ENCODE assay signal across 29 cellular contexts in the genomic region with DNA sequence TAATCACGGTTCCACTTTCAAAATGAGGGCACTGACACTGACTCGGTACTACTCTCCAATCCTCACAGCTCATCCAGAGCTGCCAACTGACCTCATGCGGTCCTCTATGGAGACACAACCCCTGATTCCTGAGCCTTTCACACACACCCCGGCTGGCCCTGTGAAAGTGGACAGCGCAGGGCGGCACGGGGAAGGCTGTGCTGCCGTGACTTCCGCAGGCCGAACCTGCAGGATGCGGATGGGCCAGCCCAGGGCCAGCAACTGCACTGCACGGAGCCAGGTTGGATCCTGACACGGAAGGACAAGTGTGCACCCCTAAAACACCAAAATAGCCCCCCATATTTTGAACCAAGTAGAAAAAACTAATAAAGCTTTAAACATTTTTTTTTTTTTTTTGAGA.
"Had no signal": no experiment of that assay in that cellular context is flagged by ENCODE, and none has a peak within 500 bp of the region (broad histone marks: within the 10 kb centered on the region; RNA-seq: fewer than 3 reads in every experiment).

No MANE protein-coding gene starts in this region.

- H3K4me1 ChIP-seq: ascending aorta, breast epithelium, colonic mucosa, esophagus muscularis mucosa, foreskin keratinocyte, gastrocnemius medialis had no signal

- H3K27ac Mint-ChIP-seq: activated CD4-positive, alpha-beta T cell treated with anti-CD3 and anti-CD28 coated beads for 36 hours; activated CD8-positive, alpha-beta T cell treated with anti-CD3 and anti-CD28 coated beads for 36 hours; activated naive CD8-positive, alpha-beta T cell treated with anti-CD3 and anti-CD28 coated beads, Interleukin-2, amount 10 ng/mL, durations not matched to agents 7 days and 5 days; T-helper 17 cell had no signal

- H3K27me3 Mint-ChIP-seq: activated CD4-positive, alpha-beta T cell treated with anti-CD3 and anti-CD28 coated beads for 36 hours; activated CD8-positive, alpha-beta T cell treated with anti-CD3 and anti-CD28 coated beads for 36 hours; activated naive CD8-positive, alpha-beta T cell treated with anti-CD3 and anti-CD28 coated beads, Interleukin-2, amount 10 ng/mL, durations not matched to agents 7 days and 5 days; activated T-helper 17 cell treated with anti-CD3 and anti-CD28 coated beads, Interleukin-2, amount 50 U/mL, for 72 hours; brain; effector memory CD8-positive, alpha-beta T cell had no signal

- ATAC-seq: activated CD4-positive, alpha-beta T cell treated with anti-CD3 and anti-CD28 coated beads for 36 hours; activated CD8-positive, alpha-beta T cell treated with anti-CD3 and anti-CD28 coated beads for 36 hours; activated naive CD4-positive, alpha-beta T cell treated with anti-CD3 and anti-CD28 coated beads, Interleukin-2, amount 50 U/mL, for 72 hours; activated T-cell treated with anti-CD3 and anti-CD28 coated beads, Interleukin-2, amount 50 U/mL, for 4 hours; activated T-helper 17 cell treated with anti-CD3 and anti-CD28 coated beads, Interleukin-2, amount 50 U/mL, for 72 hours; effector memory CD8-positive, alpha-beta T cell; foreskin keratinocyte; gastrocnemius medialis; T-helper 17 cell had no signal

- H3K9me3 ChIP-seq: ascending aorta, breast epithelium, colonic mucosa, esophagus muscularis mucosa, gastrocnemius medialis had no signal

- DNase-seq: activated CD4-positive, alpha-beta T cell treated with anti-CD3 and anti-CD28 coated beads for 36 hours; activated CD4-positive, alpha-beta T cell treated with anti-CD3 and anti-CD28 coated beads, Interleukin-2, amount 50 U/mL, for 1 hour; activated CD4-positive, alpha-beta T cell treated with anti-CD3 and anti-CD28 coated beads, Interleukin-2, amount 50 U/mL, for 48 hours; activated CD4-positive, CD25-positive, alpha-beta regulatory T cell; activated CD4-positive, CD25-positive, alpha-beta regulatory T cell treated with anti-CD3 and anti-CD28 coated beads, Interleukin-2, amount 50 U/mL, for 72 hours; activated CD8-positive, alpha-beta memory T cell treated with anti-CD3 and anti-CD28 coated beads for 24 hours; activated CD8-positive, alpha-beta T cell treated with anti-CD3 and anti-CD28 coated beads for 36 hours; activated effector memory CD4-positive, alpha-beta T cell treated with Interleukin-2 at 50 U/mL for 16 hours; activated gamma-delta T cell treated with Interleukin-2 at 50 U/mL for 16 hours; activated naive CD4-positive, alpha-beta T cell treated with Interleukin-2 at 50 U/mL for 16 hours; activated naive CD8-positive, alpha-beta T cell treated with anti-CD3 and anti-CD28 coated beads, Interleukin-2, amount 10 ng/mL, durations not matched to agents 7 days and 5 days; activated T-cell treated with anti-CD3 and anti-CD28 coated beads, Interleukin-2, amount 50 U/mL, for 4 hours; central memory CD4-positive, alpha-beta T cell; cerebellar nuclear complex; colonic mucosa; effector memory CD8-positive, alpha-beta T cell; erythroblast; foreskin keratinocyte; gastrocnemius medialis; glutamatergic neuron; T-helper 1 cell; T-helper 17 cell had no signal

- H3K27me3 ChIP-seq: ascending aorta, breast epithelium, cardiac muscle cell, colonic mucosa, esophagus muscularis mucosa, gastrocnemius medialis had no signal

- H3K36me3 ChIP-seq: ascending aorta, breast epithelium, cardiac muscle cell, colonic mucosa, esophagus muscularis mucosa, gastrocnemius medialis had no signal

- H3K27ac ChIP-seq: ascending aorta, breast epithelium, cardiac muscle cell, colonic mucosa, esophagus muscularis mucosa, foreskin keratinocyte, gastrocnemius medialis had no signal

- H3K4me3 ChIP-seq: ascending aorta, breast epithelium, cardiac muscle cell, colonic mucosa, esophagus muscularis mucosa, gastrocnemius medialis had no signal

- H3K4me3 Mint-ChIP-seq: activated CD4-positive, alpha-beta T cell treated with anti-CD3 and anti-CD28 coated beads for 36 hours; activated CD8-positive, alpha-beta T cell treated with anti-CD3 and anti-CD28 coated beads for 36 hours; activated naive CD8-positive, alpha-beta T cell treated with anti-CD3 and anti-CD28 coated beads, Interleukin-2, amount 10 ng/mL, durations not matched to agents 7 days and 5 days; activated T-cell treated with anti-CD3 and anti-CD28 coated beads, Interleukin-2, amount 50 U/mL, for 4 hours; activated T-helper 17 cell treated with anti-CD3 and anti-CD28 coated beads, Interleukin-2, amount 50 U/mL, for 72 hours; brain; effector memory CD8-positive, alpha-beta T cell; T-helper 17 cell had no signal

- H3K4me1 Mint-ChIP-seq: activated CD4-positive, alpha-beta T cell treated with anti-CD3 and anti-CD28 coated beads for 36 hours had no signal

- H3K36me3 Mint-ChIP-seq: activated naive CD4-positive, alpha-beta T cell treated with anti-CD3 and anti-CD28 coated beads, Interleukin-2, amount 50 U/mL, for 72 hours had no signal

- H3K9me3 Mint-ChIP-seq: activated CD8-positive, alpha-beta T cell treated with anti-CD3 and anti-CD28 coated beads for 36 hours; activated naive CD4-positive, alpha-beta T cell treated with anti-CD3 and anti-CD28 coated beads, Interleukin-2, amount 50 U/mL, for 72 hours; activated naive CD8-positive, alpha-beta T cell treated with anti-CD3 and anti-CD28 coated beads, Interleukin-2, amount 10 ng/mL, durations not matched to agents 7 days and 5 days; activated T-cell treated with anti-CD3 and anti-CD28 coated beads, Interleukin-2, amount 50 U/mL, for 4 hours; activated T-helper 17 cell treated with anti-CD3 and anti-CD28 coated beads, Interleukin-2, amount 50 U/mL, for 72 hours; brain; effector memory CD8-positive, alpha-beta T cell had no signal
